In genomic region chr7:107742678-107743566, GRCh38 we compare ENCODE assay signal across 8 cellular contexts. TPM values are rescaled to one million over a fixed set of nuclear protein-coding genes. Genes with fewer than 3 reads are reported as not detected.
DNase-seq lines count a peak whose midpoint lies in the region; ATAC-seq, FAIRE-seq and TF ChIP-seq lines count a peak whose summit lies in the region.

No MANE protein-coding gene starts in this region.

- H3K4me1 ChIP-seq in mammary epithelial cell (ENCODE audit: insufficient read depth, low read length): peaks cover 20% of the 10 kb centered on the region
- peaks cover 9 to 17% of the 10 kb centered on the region in 2 donors for H3K4me1 ChIP-seq in kidney (ENCODE audit: control insufficient read depth in 1 of 2, insufficient read depth in 1 of 2, low read depth in 1 of 2, low read length in 2 of 2)

- DNase-seq in GDM1 (lab: John Stamatoyannopoulos, UW) (peak; percentile 79), RPMI8226 (peak; percentile 84), mammary epithelial cell (no peak), kidney (peak; percentile 84), NCI-H1048 (lab: John Stamatoyannopoulos, UW) (no peak)
- peak; percentile 69 for DNase-seq in stimulated activated naive CD8-positive, alpha-beta T cell treated with anti-CD3 and anti-CD28 coated beads, Interleukin-15, Interleukin-2, amounts not matched to agents 100 U/mL and 50 U/mL, for 24 hours

- H3K9me3 ChIP-seq in mammary epithelial cell (replicated peaks; ENCODE audit: insufficient read depth, low read length): no peaks in the 10 kb centered on the region
- no peaks in the 10 kb centered on the region for H3K9me3 ChIP-seq in kidney (ENCODE audit: control insufficient read depth in 1 of 2, low read length in 2 of 2)

- BruUV-seq in mammary epithelial cell (replicated peaks; lab: Mats Ljungman, UMichigan): no TSS peak

- no peaks in the 10 kb centered on the region for H4K20me1 ChIP-seq in mammary epithelial cell (ENCODE audit: insufficient read depth, low read length)

- WGBS in mammary epithelial cell (ENCODE audit: low coverage, missing lambda C conversion rate): 15% methylated on average over 26 of the region's 29 CpGs

- ATAC-seq in GM19455 (IDR thresholded peaks at IDR 0.05; ENCODE audit: unreplicated experiment) (peak; percentile 46), HG03469 (IDR thresholded peaks at IDR 0.05; ENCODE audit: unreplicated experiment) (peak; percentile 19)
- peak; percentile 21 for ATAC-seq in stimulated activated naive CD8-positive, alpha-beta T cell treated with anti-CD3 and anti-CD28 coated beads, Interleukin-15, Interleukin-2, amounts not matched to agents 100 U/mL and 50 U/mL, for 24 hours

- TF ChIP-seq CTCF in mammary epithelial cell (conservative IDR thresholded peaks at IDR 0.05 in 1 of 2, IDR thresholded peaks at IDR 0.05 in 1 of 2; ENCODE audit: extremely low read depth in 1 of 2, insufficient read depth in 1 of 2, low read depth in 1 of 2, low read length in 2 of 2) (no peak), kidney (IDR thresholded peaks at IDR 0.05; ENCODE audit: borderline replicate concordance, extremely low read depth, insufficient read depth) (no peak)

- H2AFZ ChIP-seq in mammary epithelial cell (ENCODE audit: low read depth, low read length): peak overlapping the region; percentile 97

- H3K4me3 ChIP-seq in mammary epithelial cell (replicated peaks in 1 of 3; ENCODE audit: insufficient read depth in 1 of 3, low read depth in 2 of 3, low read length in 3 of 3) (peak overlapping the region; percentile 75 to 99 (median 93)), kidney (ENCODE audit: low read length in 2 of 2) (peak overlapping the region; percentile 85 to 86)

- dilution Hi-C loops in mammary epithelial cell (cut with HindIII; ENCODE audit: low sequenced_read_pairs): no loop called here

- intact Hi-C loops in mammary epithelial cell (cut with micrococcal nuclease) (loop anchor here (1.0 to 5.0 kb wide), 6 partner anchors 131 to 575 kb away; no protein-coding TSS in a partner anchor), kidney (cut with DNase I) (loop anchor here (10.0 kb wide), 1 partner anchor 132 kb away; no protein-coding TSS in a partner anchor)

- H3K27ac ChIP-seq in mammary epithelial cell (ENCODE audit: insufficient read depth, low read depth, low read length) (peak overlapping the region; percentile 75), kidney (ENCODE audit: low read depth in 2 of 2, low read length in 2 of 2) (peak overlapping the region; percentile 98 to 99)

- peaks cover 40% of the 10 kb centered on the region for H3K79me2 ChIP-seq in mammary epithelial cell (ENCODE audit: insufficient read depth, low read length)

- in situ Hi-C loops in mammary epithelial cell (cut with MboI; ENCODE audit: low sequenced_read_pairs in 2 of 2): loop anchor here (5.0 to 10.0 kb wide), 2 partner anchors 129 to 132 kb away; no protein-coding TSS in a partner anchor

- H3K4me2 ChIP-seq in mammary epithelial cell (ENCODE audit: insufficient read depth, low read depth, low read length): peak overlapping the region; percentile 95

- no peaks in the 10 kb centered on the region for H3K27me3 ChIP-seq in mammary epithelial cell (ENCODE audit: insufficient read depth, low read length)

- no peak for FAIRE-seq in kidney (lab: Jason Lieb, UNC)

- no peaks in the 10 kb centered on the region for H3K36me3 ChIP-seq in mammary epithelial cell (ENCODE audit: insufficient read depth, low read length)
- H3K36me3 ChIP-seq in kidney (ENCODE audit: control insufficient read depth in 1 of 2, insufficient read depth in 2 of 2, low read length in 2 of 2): no peaks in the 10 kb centered on the region

- H3K9ac ChIP-seq in mammary epithelial cell (ENCODE audit: insufficient read depth, low read length) (peak overlapping the region; percentile 96), kidney (ENCODE audit: low read length in 2 of 2) (peak overlapping the region; percentile 61 to 82)

- CTCF ChIA-PET in mammary epithelial cell (lab: Charles Lee; ENCODE audit: low non-redundant PET): interaction anchor here (0.6 to 1.2 kb wide), 4 partner anchors 15 to 147 kb away, joined by 3 to 25 read pairs (median 6); no protein-coding TSS in a partner anchor

RNA-seq across cellular contexts. Expression of gene CBLL1, which starts 1.0 kb away (rescaled TPM):
- total RNA-seq in mammary epithelial cell (10 to 100 TPM; 26.9 to 37.8 TPM), kidney (22.4 TPM)
- polyA plus RNA-seq in mammary epithelial cell (17.9 TPM), kidney (ENCODE audit: insufficient read depth, low read depth, low replicate concordance) (5.6 TPM)
- polyA minus RNA-seq in mammary epithelial cell: 22.7 TPM

Comparison
In these comparisons a context has a peak if more than half of its experiments do, and no peak if none do; other contexts are left out.
1. DNase-seq: peak in GDM1 (single experiment), RPMI8226 (single experiment), kidney (single experiment) and stimulated activated naive CD8-positive, alpha-beta T cell treated with anti-CD3 and anti-CD28 coated beads, Interleukin-15, Interleukin-2, amounts not matched to agents 100 U/mL and 50 U/mL, for 24 hours (single experiment); none in mammary epithelial cell (single experiment) and NCI-H1048 (single experiment).
2. Peak in every context shown above with its lines, with median percentiles within 50 percentile points of each other: ATAC-seq.